20 cellular contexts compared by ENCODE assay signal in the genomic region with DNA sequence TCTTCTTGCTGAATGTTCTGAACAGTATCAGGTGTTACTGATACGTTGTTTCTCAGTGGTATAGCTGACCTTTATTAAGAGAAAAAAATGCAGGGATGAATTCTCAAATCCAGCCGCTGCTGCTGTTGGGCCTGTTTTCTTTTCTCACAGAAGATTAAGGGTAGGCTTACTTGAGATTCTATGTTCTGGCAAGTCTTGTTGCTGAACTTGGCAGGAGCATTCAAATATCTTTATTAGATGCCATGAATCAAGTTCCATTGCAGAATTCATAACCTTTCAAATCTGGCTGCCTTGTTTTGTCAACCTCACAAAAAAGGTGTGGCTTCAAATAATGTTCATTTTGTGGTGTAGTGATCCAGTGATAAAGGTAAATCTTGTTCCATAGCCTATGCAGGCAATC.
DNase-seq lines count a peak whose midpoint lies in the region; ATAC-seq, FAIRE-seq and TF ChIP-seq lines count a peak whose summit lies in the region.
"Had no signal": no experiment of that assay in that cellular context is flagged by ENCODE, and none has a peak within 500 bp of the region (broad histone marks: within the 10 kb centered on the region; RNA-seq: fewer than 3 reads in every experiment).

No MANE protein-coding gene starts in this region.

- 19 to 48% methylated on average over 2 of the region's 2 CpGs for WGBS in esophagus squamous epithelium, 2 donors
- WGBS in pancreas, 2 donors: 34 to 37% methylated on average over 2 of the region's 2 CpGs
- WGBS in spleen, 5 donors: 79 to 92% (median 89%) methylated on average over 2 of the region's 2 CpGs

- H3K36me3 ChIP-seq in MG63: no peaks in the 10 kb centered on the region
- H3K36me3 ChIP-seq in esophagus squamous epithelium: no peaks in the 10 kb centered on the region
- H3K36me3 ChIP-seq in pancreas: no peaks in the 10 kb centered on the region
- no peaks in the 10 kb centered on the region for H3K36me3 ChIP-seq in tibial artery
- H3K36me3 ChIP-seq in spleen: no peaks in the 10 kb centered on the region

- DNase-seq in MG63 (peak; percentile 20), esophagus squamous epithelium (lab: John Stamatoyannopoulos, UW) (no peak), pancreas (no peak), tibial artery (no peak), NCI-H146 (lab: John Stamatoyannopoulos, UW) (no peak), spleen (no peak)
- DNase-seq: CD4-positive, CD25-positive, alpha-beta regulatory T cell; COR-L47; HCEC 1CT; MV-4-11; NCI-H187 treated with DMSO at 0.1 percent for 48 hours; NCI-H226; NCI-H524; NCI-H82; SHP77 had no signal

- H3K27ac ChIP-seq in esophagus squamous epithelium (peak overlapping the region; percentile 5 to 80 (median 58)), pancreas (no peak overlapping the region), tibial artery (peak overlapping the region; percentile 37 to 47), spleen (no peak overlapping the region)
- H3K27ac ChIP-seq: SK-N-MC had no signal

- TF ChIP-seq CTCF in esophagus squamous epithelium (IDR thresholded peaks at IDR 0.05): no peak
- TF ChIP-seq CTCF in pancreas (IDR thresholded peaks at IDR 0.05): no peak
- TF ChIP-seq CTCF in tibial artery (IDR thresholded peaks at IDR 0.05): no peak
- TF ChIP-seq CTCF in spleen (IDR thresholded peaks at IDR 0.05 in 8 of 11, conservative IDR thresholded peaks at IDR 0.05 in 3 of 11): no peak

- intact Hi-C loops in esophagus squamous epithelium (cut with DNase I): no loop called here
- intact Hi-C loops in pancreas (cut with DNase I): no loop called here
- intact Hi-C loops in tibial artery (cut with DNase I; ENCODE audit: low total_unique reads): no loop called here
- intact Hi-C loops in spleen (cut with DNase I; ENCODE audit: low total_unique reads): no loop called here

- peak; percentile 39 for FAIRE-seq in pancreas (lab: Jason Lieb, UNC)
- FAIRE-seq: G401.6 had no signal

- H3K4me3 ChIP-seq in MG63 (no peak overlapping the region), esophagus squamous epithelium (no peak overlapping the region), pancreas (no peak overlapping the region), tibial artery (no peak overlapping the region), spleen (no peak overlapping the region)
- H3K4me3 ChIP-seq: GM23338, SK-N-MC had no signal

- no peaks in the 10 kb centered on the region for H3K27me3 ChIP-seq in MG63
- H3K27me3 ChIP-seq in esophagus squamous epithelium: no peaks in the 10 kb centered on the region
- H3K27me3 ChIP-seq in pancreas: no peaks in the 10 kb centered on the region
- H3K27me3 ChIP-seq in tibial artery: no peaks in the 10 kb centered on the region
- no peaks in the 10 kb centered on the region for H3K27me3 ChIP-seq in spleen (replicated peaks in 1 of 7)

- TF ChIP-seq POLR2A in esophagus squamous epithelium (IDR thresholded peaks at IDR 0.05) (no peak), spleen (IDR thresholded peaks at IDR 0.05) (no peak)

- H3K9me3 ChIP-seq in MG63: no peaks in the 10 kb centered on the region
- no peaks in the 10 kb centered on the region for H3K9me3 ChIP-seq in esophagus squamous epithelium
- H3K9me3 ChIP-seq in pancreas: no peaks in the 10 kb centered on the region
- no peaks in the 10 kb centered on the region for H3K9me3 ChIP-seq in tibial artery
- H3K9me3 ChIP-seq in spleen: peaks cover 0 to 4% (median 0%) of the 10 kb centered on the region in 8 donors

- ATAC-seq in pancreas (peak in 1 of 4 donors; percentile 30), GM21526 (IDR thresholded peaks at IDR 0.05; ENCODE audit: low FRiP score, unreplicated experiment) (no peak), HG02981 (IDR thresholded peaks at IDR 0.05; ENCODE audit: unreplicated experiment) (no peak)
- ATAC-seq: GM23338 had no signal

- peaks cover 14 to 71% (median 33%) of the 10 kb centered on the region in 3 donors for H3K4me1 ChIP-seq in esophagus squamous epithelium
- H3K4me1 ChIP-seq in pancreas: peaks cover 10 to 15% (median 12%) of the 10 kb centered on the region in 3 donors
- peaks cover 0 to 38% (median 10%) of the 10 kb centered on the region in 4 donors for H3K4me1 ChIP-seq in tibial artery
- no peaks in the 10 kb centered on the region for H3K4me1 ChIP-seq in spleen

Comparison
In these comparisons a context has a peak if more than half of its experiments do, and no peak if none do; other contexts are left out.
1. H3K27ac ChIP-seq: peak in esophagus squamous epithelium (4 of 4) and tibial artery (2 of 2); none in pancreas (0 of 4) and spleen (0 of 8).